Comparison of ENCODE assay signal across 1 cellular context in genomic region chr9:97237311-97237786, GRCh38.
TF ChIP-seq lines count a peak whose summit lies in the region.

No MANE protein-coding gene starts in this region.

TF ChIP-seq in HepG2, 621 proteins besides CTCF, POLR2A, EP300 and RAD21 (continued from another document):
- no peak for TF ChIP-seq SNAPC5 (CRISPR knock-in tag; IDR thresholded peaks at IDR 0.05; ENCODE audit: borderline replicate concordance)
- no peak for TF ChIP-seq MLX (CRISPR knock-in tag; IDR thresholded peaks at IDR 0.05)
- no peak for TF ChIP-seq ZNF7 (CRISPR knock-in tag; IDR thresholded peaks at IDR 0.05)
- no peak for TF ChIP-seq ZKSCAN5 (CRISPR knock-in tag; IDR thresholded peaks at IDR 0.05)
- TF ChIP-seq ZSCAN29 (CRISPR knock-in tag; conservative IDR thresholded peaks at IDR 0.05): no peak
- TF ChIP-seq KLF16 (CRISPR knock-in tag; IDR thresholded peaks at IDR 0.05): no peak
- TF ChIP-seq KLF13 (CRISPR knock-in tag; IDR thresholded peaks at IDR 0.05): no peak
- no peak for TF ChIP-seq ZFP36L2 (CRISPR knock-in tag; IDR thresholded peaks at IDR 0.05)
- no peak for TF ChIP-seq ZNF781 (CRISPR knock-in tag; IDR thresholded peaks at IDR 0.05; ENCODE audit: borderline replicate concordance, not compliant biosample characterization)
- no peak for TF ChIP-seq NFE2L2 (IDR thresholded peaks at IDR 0.05; ENCODE audit: low read length)
- no peak for TF ChIP-seq ZNF510 (CRISPR knock-in tag; IDR thresholded peaks at IDR 0.05; ENCODE audit: low read depth)
- TF ChIP-seq HNF4A (CRISPR knock-in tag; IDR thresholded peaks at IDR 0.05): peak; percentile 45; the same call in 1 of the 2 replicates
- no peak for TF ChIP-seq ZSCAN20 (CRISPR knock-in tag; IDR thresholded peaks at IDR 0.05; ENCODE audit: borderline replicate concordance)
- TF ChIP-seq NR2F6 (IDR thresholded peaks at IDR 0.05): no peak; the same call in 1 of the 2 replicates
- TF ChIP-seq NR2F6 (CRISPR knock-in tag; IDR thresholded peaks at IDR 0.05): peak; percentile 47; the same call in 1 of the 2 replicates
- no peak for TF ChIP-seq ZNF280D (CRISPR knock-in tag; IDR thresholded peaks at IDR 0.05)
- TF ChIP-seq ATF2 (CRISPR knock-in tag; IDR thresholded peaks at IDR 0.05): no peak
- no peak for TF ChIP-seq GZF1 (CRISPR knock-in tag; IDR thresholded peaks at IDR 0.05)
- TF ChIP-seq ASH2L (IDR thresholded peaks at IDR 0.05; ENCODE audit: insufficient read length, low read depth, low read length): peak; percentile 22
- no peak for TF ChIP-seq HNF1A (IDR thresholded peaks at IDR 0.05; ENCODE audit: low read depth)
- no peak for TF ChIP-seq HNF1A (CRISPR knock-in tag; IDR thresholded peaks at IDR 0.05; ENCODE audit: borderline replicate concordance)
- no peak for TF ChIP-seq ZNF235 (CRISPR knock-in tag; IDR thresholded peaks at IDR 0.05; ENCODE audit: borderline replicate concordance)
- TF ChIP-seq USF2 (IDR thresholded peaks at IDR 0.05; ENCODE audit: low read depth, low read length): no peak
- no peak for TF ChIP-seq USF2 (CRISPR knock-in tag; IDR thresholded peaks at IDR 0.05; ENCODE audit: borderline replicate concordance)
- TF ChIP-seq FIP1L1 (IDR thresholded peaks at IDR 0.05; ENCODE audit: borderline replicate concordance, insufficient read depth, low read depth, low read length): no peak
- TF ChIP-seq NONO (IDR thresholded peaks at IDR 0.05): no peak
- TF ChIP-seq NONO (CRISPR knock-in tag; conservative IDR thresholded peaks at IDR 0.05): no peak
- no peak for TF ChIP-seq ZNF720 (CRISPR knock-in tag; IDR thresholded peaks at IDR 0.05)
- TF ChIP-seq KLF11 (CRISPR knock-in tag; IDR thresholded peaks at IDR 0.05): no peak
- no peak for TF ChIP-seq ZNF142 (CRISPR knock-in tag; IDR thresholded peaks at IDR 0.05)
- TF ChIP-seq ZNF362 (CRISPR knock-in tag; IDR thresholded peaks at IDR 0.05; ENCODE audit: borderline replicate concordance): no peak
- no peak for TF ChIP-seq TFDP2 (CRISPR knock-in tag; IDR thresholded peaks at IDR 0.05)
- no peak for TF ChIP-seq DBP (CRISPR knock-in tag; IDR thresholded peaks at IDR 0.05; ENCODE audit: not compliant biosample characterization)
- TF ChIP-seq SOX6 (IDR thresholded peaks at IDR 0.05): no peak
- TF ChIP-seq SOX6 (CRISPR knock-in tag; IDR thresholded peaks at IDR 0.05): no peak
- 0 out of 2 replicates have a peak, but pooled peaks have one; percentile 23 for TF ChIP-seq POLR2AphosphoS5 (IDR thresholded peaks at IDR 0.05; ENCODE audit: low read depth, low read length)
- no peak for TF ChIP-seq TBX3 (IDR thresholded peaks at IDR 0.05; ENCODE audit: borderline replicate concordance)
